12 cellular contexts compared by ENCODE assay signal in the genomic region with DNA sequence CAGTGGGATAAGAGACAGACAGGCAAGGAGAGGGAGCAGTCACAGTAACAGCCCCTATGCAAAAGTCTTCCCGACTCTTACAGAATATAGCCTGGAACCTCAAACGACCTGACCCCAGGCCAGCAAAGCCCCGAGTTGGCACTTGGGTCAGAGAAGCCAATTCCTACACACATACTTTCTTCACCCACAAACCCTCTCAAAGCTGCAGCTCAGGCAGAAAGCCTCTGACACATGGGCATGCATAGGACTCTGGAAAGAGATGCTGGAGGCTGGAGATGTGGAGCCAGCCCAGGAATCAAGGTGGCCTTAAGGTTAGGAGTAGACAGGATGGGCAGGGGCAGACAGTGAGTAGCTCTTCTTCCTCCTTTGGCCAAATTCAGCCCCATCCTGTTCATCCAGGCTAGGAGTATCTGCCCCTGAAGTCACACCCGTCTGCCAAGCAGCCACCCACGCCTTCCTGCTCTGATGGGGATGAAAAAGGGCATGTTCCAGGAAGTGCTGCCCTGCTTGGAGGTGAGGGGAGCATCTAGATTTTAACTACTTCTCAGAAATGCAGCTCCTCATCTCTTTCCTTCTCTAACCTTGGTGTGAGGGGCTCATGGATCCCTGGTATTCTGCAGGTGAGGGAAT. TPM values are rescaled to one million over a fixed set of nuclear protein-coding genes. Genes with fewer than 3 reads are reported as not detected.
DNase-seq lines count a peak whose midpoint lies in the region; ATAC-seq and TF ChIP-seq lines count a peak whose summit lies in the region.
"Had no signal": no experiment of that assay in that cellular context is flagged by ENCODE, and none has a peak within 500 bp of the region (broad histone marks: within the 10 kb centered on the region; RNA-seq: fewer than 3 reads in every experiment).

No MANE protein-coding gene starts in this region.

- no peak for TF ChIP-seq CTCF in breast epithelium (IDR thresholded peaks at IDR 0.05)

- 58 to 59% methylated on average over 5 of the region's 5 CpGs for WGBS in GM23248 (ENCODE audit: low coverage in 1 of 2, low lambda C conversion rate in 2 of 2, missing lambda C conversion rate in 2 of 2), 2 experiments

- ATAC-seq in GM21423 (IDR thresholded peaks at IDR 0.05; ENCODE audit: unreplicated experiment) = no peak

- in situ Hi-C loops in GM23248 (cut with MboI) = no loop called here

- H3K4me1 Mint-ChIP-seq in activated CD4-positive, alpha-beta T cell treated with anti-CD3 and anti-CD28 coated beads, Interleukin-2, amount 10 ng/mL, durations not matched to agents 7 days and 5 days = peaks cover 35% of the 10 kb centered on the region

- POLR2A ChIA-PET in activated CD4-positive, alpha-beta T cell treated with anti-CD3 and anti-CD28 coated beads, Interleukin-2, amount 10 ng/mL, durations not matched to agents 7 days and 5 days (lab: Charles Lee) = no interaction called here

- no peaks in the 10 kb centered on the region for H3K9me3 Mint-ChIP-seq in activated CD4-positive, alpha-beta T cell treated with anti-CD3 and anti-CD28 coated beads, Interleukin-2, amount 10 ng/mL, durations not matched to agents 7 days and 5 days

- H3K79me2 ChIP-seq in GM23248 (ENCODE audit: insufficient read depth) = peaks cover 72% of the 10 kb centered on the region

- no peaks in the 10 kb centered on the region for H3F3A ChIP-seq in GM23248 (ENCODE audit: insufficient read depth)

- H3K4me1 ChIP-seq in GM23248 (ENCODE audit: insufficient read depth) = peaks cover 14% of the 10 kb centered on the region
- H3K4me1 ChIP-seq in breast epithelium = peaks cover 0 to 5% of the 10 kb centered on the region in 2 donors

- no peaks in the 10 kb centered on the region for H3K27me3 ChIP-seq in GM23248 (replicated peaks; ENCODE audit: insufficient read depth)
- H3K27me3 ChIP-seq in breast epithelium = no peaks in the 10 kb centered on the region

- H3K27ac Mint-ChIP-seq in activated CD4-positive, alpha-beta T cell treated with anti-CD3 and anti-CD28 coated beads, Interleukin-2, amount 10 ng/mL, durations not matched to agents 7 days and 5 days = peak overlapping the region; percentile 67

- H4K20me1 ChIP-seq in GM23248 (ENCODE audit: insufficient read depth) = no peaks in the 10 kb centered on the region

- no peaks in the 10 kb centered on the region for H3K27me3 Mint-ChIP-seq in activated CD4-positive, alpha-beta T cell treated with anti-CD3 and anti-CD28 coated beads, Interleukin-2, amount 10 ng/mL, durations not matched to agents 7 days and 5 days

- H3K9me3 ChIP-seq in GM23248 (ENCODE audit: low read depth) (no peaks in the 10 kb centered on the region), breast epithelium (no peaks in the 10 kb centered on the region)

- no peaks in the 10 kb centered on the region for H3K36me3 ChIP-seq in GM23248 (ENCODE audit: low read depth)
- no peaks in the 10 kb centered on the region for H3K36me3 ChIP-seq in breast epithelium

- H3K4me3 Mint-ChIP-seq in activated CD4-positive, alpha-beta T cell treated with anti-CD3 and anti-CD28 coated beads, Interleukin-2, amount 10 ng/mL, durations not matched to agents 7 days and 5 days = no peak overlapping the region

- H3K36me3 Mint-ChIP-seq in activated CD4-positive, alpha-beta T cell treated with anti-CD3 and anti-CD28 coated beads, Interleukin-2, amount 10 ng/mL, durations not matched to agents 7 days and 5 days (ENCODE audit: low read depth) = peaks cover 7% of the 10 kb centered on the region

- H3K4me3 ChIP-seq in GM23248 (no peak overlapping the region), breast epithelium (peak overlapping the region in 1 of 3 donors; percentile 19)

- peak overlapping the region; percentile 25 for H3K4me2 ChIP-seq in GM23248 (ENCODE audit: unreplicated experiment)

- intact Hi-C loops in breast epithelium (cut with DNase I; ENCODE audit: low total_unique reads) = no loop called here

- H3K27ac ChIP-seq in GM23248 (no peak overlapping the region), breast epithelium (peak overlapping the region; percentile 48 to 65)
- H3K27ac ChIP-seq: VCaP had no signal

- peak; percentile 39 for DNase-seq in GM23248
- peak; percentile 23 for DNase-seq in activated CD4-positive, alpha-beta T cell treated with anti-CD3 and anti-CD28 coated beads, Interleukin-2, amount 10 ng/mL, durations not matched to agents 7 days and 5 days
- peak in 1 of 2 donors; percentile 63 for DNase-seq in breast epithelium (ENCODE audit: low spot score in 2 of 2)
- DNase-seq in stimulated activated CD4-positive, alpha-beta T cell treated with anti-CD3 and anti-CD28 coated beads, Interleukin-4, amount 100 ng/mL, for 48 hours (ENCODE audit: low read depth in 2 of 2) = peak; percentile 33 to 43
- DNase-seq in DMS79 (lab: John Stamatoyannopoulos, UW) = no peak
- DNase-seq in NCI-H1048 (lab: John Stamatoyannopoulos, UW) = no peak
- DNase-seq in GM19238 (ENCODE audit: insufficient read length, low spot score) = no peak
- DNase-seq: NCI-H1105 treated with DMSO at 0.1 percent for 48 hours had no signal

- TF ChIP-seq POLR2A in breast epithelium (IDR thresholded peaks at IDR 0.05) = no peak

- H3K9me2 ChIP-seq in GM23248 (ENCODE audit: insufficient read depth) = no peaks in the 10 kb centered on the region

- CTCF ChIA-PET in activated CD4-positive, alpha-beta T cell treated with anti-CD3 and anti-CD28 coated beads, Interleukin-2, amount 10 ng/mL, durations not matched to agents 7 days and 5 days (lab: Charles Lee) = interaction anchor here (0.6 to 3.0 kb wide), 9 partner anchors 10 to 281 kb away, joined by 3 to 10 read pairs (median 3); no protein-coding TSS in a partner anchor

- no peak overlapping the region for H2AFZ ChIP-seq in GM23248

- H3K9ac ChIP-seq in GM23248 = no peak overlapping the region

RNA-seq across cellular contexts. Expression of a gene that starts 7.8 kb away (rescaled TPM):
- 22.4 and 24.4 TPM in 2 replicates for total RNA-seq in GM23248 (2014; rRNA removed; shearing (Covaris generic))
- 21.3 and 22.7 TPM in 2 replicates for polyA plus RNA-seq in GM23248 (2016; fragmentation: Nextera tagmentation; extraction: Ambion mirVana)
- 10 to 100 TPM; 10.8 to 12.2 TPM for total RNA-seq in activated CD4-positive, alpha-beta T cell treated with anti-CD3 and anti-CD28 coated beads, Interleukin-2, amount 10 ng/mL, durations not matched to agents 7 days and 5 days
- 10 to 100 TPM; 13.9 to 18.0 (median 16.8) TPM for total RNA-seq in breast epithelium

RNA-seq across cellular contexts. Expression of a gene that starts 29.9 kb away (rescaled TPM):
- total RNA-seq in GM23248 (2014; rRNA removed; shearing (Covaris generic)) = 12.1 and 16.8 TPM in 2 replicates
- 18.0 and 18.1 TPM in 2 replicates for polyA plus RNA-seq in GM23248 (2016; fragmentation: Nextera tagmentation; extraction: Ambion mirVana)
- 10 to 100 TPM; 51.7 to 54.6 TPM for total RNA-seq in activated CD4-positive, alpha-beta T cell treated with anti-CD3 and anti-CD28 coated beads, Interleukin-2, amount 10 ng/mL, durations not matched to agents 7 days and 5 days
- 10 to 100 TPM; 22.4 to 30.3 (median 23.9) TPM for total RNA-seq in breast epithelium

RNA-seq across cellular contexts. Expression of a gene that starts 44.7 kb away (rescaled TPM):
- 0.22 TPM in 1 of 2 replicates, not detected in the other for total RNA-seq in GM23248 (2014; rRNA removed; shearing (Covaris generic))
- 0.11 TPM in 1 of 2 replicates, not detected in the other for polyA plus RNA-seq in GM23248 (2016; fragmentation: Nextera tagmentation; extraction: Ambion mirVana)
- total RNA-seq in activated CD4-positive, alpha-beta T cell treated with anti-CD3 and anti-CD28 coated beads, Interleukin-2, amount 10 ng/mL, durations not matched to agents 7 days and 5 days = 1 to 10 TPM in 1 of 2 experiments, under 1 TPM in 1; 0.94 to 1.0 TPM
- under 1 TPM; 0.15 to 0.33 (median 0.16) TPM for total RNA-seq in breast epithelium
- total RNA-seq: fibroblast of villous mesenchyme, OCI-LY7 had no signal

RNA-seq across cellular contexts. Expression of a gene that starts 55.2 kb away (rescaled TPM):
- 122 and 125 TPM in 2 replicates for total RNA-seq in GM23248 (2014; rRNA removed; shearing (Covaris generic))
- polyA plus RNA-seq in GM23248 (2016; fragmentation: Nextera tagmentation; extraction: Ambion mirVana) = 69.2 and 69.9 TPM in 2 replicates
- 100 to 1,000 TPM; 218 TPM for total RNA-seq in activated CD4-positive, alpha-beta T cell treated with anti-CD3 and anti-CD28 coated beads, Interleukin-2, amount 10 ng/mL, durations not matched to agents 7 days and 5 days
- total RNA-seq in breast epithelium = 100 to 1,000 TPM in 1 of 3 donors, 10 to 100 TPM in 2; 80.6 to 188 (median 86.9) TPM

Comparison
In these comparisons a context has a peak if more than half of its experiments do, and no peak if none do; other contexts are left out.
1. DNase-seq: peak in GM23248 (single experiment), activated CD4-positive, alpha-beta T cell treated with anti-CD3 and anti-CD28 coated beads, Interleukin-2, amount 10 ng/mL, durations not matched to agents 7 days and 5 days (single experiment) and stimulated activated CD4-positive, alpha-beta T cell treated with anti-CD3 and anti-CD28 coated beads, Interleukin-4, amount 100 ng/mL, for 48 hours (2 of 2); none in DMS79 (single experiment), NCI-H1048 (single experiment) and GM19238 (single experiment).